Comparison of ENCODE assay signal across 8 cellular contexts in genomic region chr2:30711646-30712085, GRCh38.
DNase-seq lines count a peak whose midpoint lies in the region; ATAC-seq and TF ChIP-seq lines count a peak whose summit lies in the region.

No MANE protein-coding gene starts in this region.

- H3K27me3 ChIP-seq in CD4-positive, CD25-positive, alpha-beta regulatory T cell (ENCODE audit: control insufficient read depth, insufficient read depth, low read length): no peaks in the 10 kb centered on the region
- H3K27me3 ChIP-seq in liver (ENCODE audit: control insufficient read depth in 4 of 4, insufficient read depth in 4 of 4, low read length in 3 of 4): no peaks in the 10 kb centered on the region

- whole genome bisulfite sequencing in liver: 13% methylated on average over 4 of the region's 4 CpGs

- ATAC-seq in CD4-positive, CD25-positive, alpha-beta regulatory T cell (ENCODE audit: low read depth in 2 of 2): peak; percentile 93 to 95
- ATAC-seq in GM19395 (IDR thresholded peaks at IDR 0.05; ENCODE audit: unreplicated experiment) (peak; percentile 65), HG03442 (IDR thresholded peaks at IDR 0.05; ENCODE audit: unreplicated experiment) (peak; percentile 66)

- TF ChIP-seq CTCF in choroid plexus epithelial cell (conservative IDR thresholded peaks at IDR 0.05; ENCODE audit: low read depth, low read length) (peak; percentile 100), liver (IDR thresholded peaks at IDR 0.05; ENCODE audit: low read depth, low read length, missing input control) (peak; percentile 100)

- H3K4me1 ChIP-seq in CD4-positive, CD25-positive, alpha-beta regulatory T cell (ENCODE audit: control insufficient read depth, insufficient read depth, low read length, poor library complexity, severe bottlenecking): no peaks in the 10 kb centered on the region
- H3K4me1 ChIP-seq in liver (ENCODE audit: control insufficient read depth in 4 of 4, insufficient read depth in 4 of 4, low read length in 3 of 4): peaks cover 3 to 8% (median 6%) of the 10 kb centered on the region in 4 donors

- no peak overlapping the region for H3K4me3 ChIP-seq in CD4-positive, CD25-positive, alpha-beta regulatory T cell (ENCODE audit: low read depth, low read length)
- no peak overlapping the region for H3K4me3 ChIP-seq in choroid plexus epithelial cell (ENCODE audit: low read depth, low read length)
- no peak overlapping the region for H3K4me3 ChIP-seq in liver (ENCODE audit: low read depth in 1 of 3, low read length in 3 of 3)

- no peaks in the 10 kb centered on the region for H3K36me3 Mint-ChIP-seq in CD4-positive, CD25-positive, alpha-beta regulatory T cell

- H3K36me3 ChIP-seq in CD4-positive, CD25-positive, alpha-beta regulatory T cell (ENCODE audit: control insufficient read depth, insufficient read depth, low read length): no peaks in the 10 kb centered on the region
- no peaks in the 10 kb centered on the region for H3K36me3 ChIP-seq in liver (ENCODE audit: control insufficient read depth in 4 of 4, insufficient read depth in 3 of 4, low read depth in 1 of 4, low read length in 3 of 4)

- H3K9ac ChIP-seq in liver (ENCODE audit: low read depth in 1 of 2, low read length in 2 of 2): no peak overlapping the region

- no peak overlapping the region for H3K27ac Mint-ChIP-seq in CD4-positive, CD25-positive, alpha-beta regulatory T cell

- H3K27me3 Mint-ChIP-seq in CD4-positive, CD25-positive, alpha-beta regulatory T cell: peaks cover 10% of the 10 kb centered on the region

- peak; percentile 97 to 99 for TF ChIP-seq RAD21 in liver (IDR thresholded peaks at IDR 0.05)

- H3K27ac ChIP-seq in CD4-positive, CD25-positive, alpha-beta regulatory T cell (ENCODE audit: insufficient read depth, low read length, poor library complexity, severe bottlenecking): no peak overlapping the region
- no peak overlapping the region for H3K27ac ChIP-seq in liver (ENCODE audit: low read depth in 1 of 2, low read length in 2 of 2)

- DNase-seq in CD4-positive, CD25-positive, alpha-beta regulatory T cell: peak; percentile 77 to 88 (median 88)
- peak; percentile 38 for DNase-seq in NCI-H510A (lab: John Stamatoyannopoulos, UW)
- peak; percentile 80 to 82 for DNase-seq in activated CD4-positive, alpha-beta T cell treated with anti-CD3 and anti-CD28 coated beads for 24 hours (ENCODE audit: low read depth in 2 of 2)
- peak; percentile 96 for DNase-seq in choroid plexus epithelial cell (ENCODE audit: low read depth)
- peak; percentile 53 to 75 (median 71) for DNase-seq in stimulated activated CD4-positive, alpha-beta T cell treated with anti-CD3 and anti-CD28 coated beads, TNF-alpha, amount 100 ng/mL, for 4 hours (ENCODE audit: low read depth in 3 of 3)

- H3K4me3 Mint-ChIP-seq in CD4-positive, CD25-positive, alpha-beta regulatory T cell: no peak overlapping the region

- peaks cover 0 to 10% (median 6%) of the 10 kb centered on the region in 4 donors for H3K4me1 Mint-ChIP-seq in CD4-positive, CD25-positive, alpha-beta regulatory T cell

- no peaks in the 10 kb centered on the region for H3K9me3 ChIP-seq in CD4-positive, CD25-positive, alpha-beta regulatory T cell (ENCODE audit: control insufficient read depth in 2 of 2, low read length in 2 of 2)
- no peaks in the 10 kb centered on the region for H3K9me3 ChIP-seq in liver (ENCODE audit: control insufficient read depth in 4 of 4, low read length in 3 of 4)

- peaks cover 0 to 2% (median 0%) of the 10 kb centered on the region in 7 donors for H3K9me3 Mint-ChIP-seq in CD4-positive, CD25-positive, alpha-beta regulatory T cell

TF ChIP-seq in liver, 16 proteins besides CTCF, POLR2A, EP300 and RAD21:
- TF ChIP-seq ATF3 (IDR thresholded peaks at IDR 0.05): peak; percentile 75
- peak in 1 of 2 donors; percentile 61 for TF ChIP-seq HNF4A (conservative IDR thresholded peaks at IDR 0.05)
- TF ChIP-seq MAX (IDR thresholded peaks at IDR 0.05): no peak
- peak; percentile 37 for TF ChIP-seq YY1 (IDR thresholded peaks at IDR 0.05)
- TF ChIP-seq RXRA (IDR thresholded peaks at IDR 0.05): peak; percentile 20 to 46
- TF ChIP-seq GABPA (IDR thresholded peaks at IDR 0.05 in 1 of 2, conservative IDR thresholded peaks at IDR 0.05 in 1 of 2): no peak

Comparison
In these comparisons a context has a peak if more than half of its experiments do, and no peak if none do; other contexts are left out.
1. DNase-seq: peak in every context shown above with its lines; median percentile 96 in choroid plexus epithelial cell; 88 in CD4-positive, CD25-positive, alpha-beta regulatory T cell; 81 in activated CD4-positive, alpha-beta T cell treated with anti-CD3 and anti-CD28 coated beads for 24 hours; 71 in stimulated activated CD4-positive, alpha-beta T cell treated with anti-CD3 and anti-CD28 coated beads, TNF-alpha, amount 100 ng/mL, for 4 hours; 38 in NCI-H510A.